In the genomic region with DNA sequence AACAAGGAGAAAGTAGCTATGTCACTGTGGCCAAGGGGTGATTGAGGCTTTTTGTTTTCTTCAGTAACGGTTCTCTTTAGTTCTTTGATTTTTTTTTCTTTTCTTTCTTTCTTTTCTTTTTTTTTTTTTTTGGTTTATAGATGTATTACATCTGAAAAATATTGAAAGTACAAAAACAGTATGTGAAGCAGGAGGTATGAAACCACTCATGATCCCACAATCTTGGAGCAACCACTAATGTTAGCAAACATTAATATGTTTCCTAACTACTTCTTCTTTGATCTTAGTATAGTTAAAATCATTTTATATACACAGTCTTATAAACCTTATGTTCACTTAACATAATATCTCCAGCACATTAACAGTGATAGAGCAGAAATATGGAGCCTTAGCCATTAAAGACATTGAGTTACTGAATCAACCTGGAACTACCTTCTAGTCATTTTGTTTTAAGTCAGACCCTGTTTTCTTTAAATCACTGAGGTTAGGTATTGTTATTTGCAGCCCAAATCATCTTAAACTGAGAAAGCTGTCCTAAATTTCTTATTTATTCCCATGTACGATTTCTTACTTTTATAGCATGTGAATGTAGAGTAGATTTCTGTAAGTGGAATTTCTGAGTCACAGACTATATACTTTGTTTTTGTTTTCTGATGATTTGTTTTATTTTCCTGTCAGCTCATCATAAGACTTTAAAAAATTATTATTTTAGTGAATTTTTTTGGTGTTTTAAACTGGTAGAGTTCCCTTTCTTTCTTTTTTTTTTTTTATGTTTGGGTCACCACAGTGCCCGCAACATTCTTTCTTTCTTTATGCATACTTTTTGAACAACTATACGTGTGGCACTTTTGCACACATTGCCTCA, we compare ENCODE assay signal across 1 cellular context.
TF ChIP-seq lines count a peak whose summit lies in the region.

No MANE protein-coding gene starts in this region.

TF ChIP-seq in SK-N-SH treated with all-trans-retinoic acid at 6 μM for 48 hours, 23 proteins besides CTCF, POLR2A, EP300 and RAD21 (continued from another document):
- TF ChIP-seq, protein P1, sequence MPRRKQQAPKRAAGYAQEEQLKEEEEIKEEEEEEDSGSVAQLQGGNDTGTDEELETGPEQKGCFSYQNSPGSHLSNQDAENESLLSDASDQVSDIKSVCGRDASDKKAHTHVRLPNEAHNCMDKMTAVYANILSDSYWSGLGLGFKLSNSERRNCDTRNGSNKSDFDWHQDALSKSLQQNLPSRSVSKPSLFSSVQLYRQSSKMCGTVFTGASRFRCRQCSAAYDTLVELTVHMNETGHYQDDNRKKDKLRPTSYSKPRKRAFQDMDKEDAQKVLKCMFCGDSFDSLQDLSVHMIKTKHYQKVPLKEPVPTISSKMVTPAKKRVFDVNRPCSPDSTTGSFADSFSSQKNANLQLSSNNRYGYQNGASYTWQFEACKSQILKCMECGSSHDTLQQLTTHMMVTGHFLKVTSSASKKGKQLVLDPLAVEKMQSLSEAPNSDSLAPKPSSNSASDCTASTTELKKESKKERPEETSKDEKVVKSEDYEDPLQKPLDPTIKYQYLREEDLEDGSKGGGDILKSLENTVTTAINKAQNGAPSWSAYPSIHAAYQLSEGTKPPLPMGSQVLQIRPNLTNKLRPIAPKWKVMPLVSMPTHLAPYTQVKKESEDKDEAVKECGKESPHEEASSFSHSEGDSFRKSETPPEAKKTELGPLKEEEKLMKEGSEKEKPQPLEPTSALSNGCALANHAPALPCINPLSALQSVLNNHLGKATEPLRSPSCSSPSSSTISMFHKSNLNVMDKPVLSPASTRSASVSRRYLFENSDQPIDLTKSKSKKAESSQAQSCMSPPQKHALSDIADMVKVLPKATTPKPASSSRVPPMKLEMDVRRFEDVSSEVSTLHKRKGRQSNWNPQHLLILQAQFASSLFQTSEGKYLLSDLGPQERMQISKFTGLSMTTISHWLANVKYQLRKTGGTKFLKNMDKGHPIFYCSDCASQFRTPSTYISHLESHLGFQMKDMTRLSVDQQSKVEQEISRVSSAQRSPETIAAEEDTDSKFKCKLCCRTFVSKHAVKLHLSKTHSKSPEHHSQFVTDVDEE (CRISPR knock-in tag; IDR thresholded peaks at IDR 0.05), result no peak
- no peak for TF ChIP-seq BACH2 (CRISPR knock-in tag; IDR thresholded peaks at IDR 0.05; ENCODE audit: borderline replicate concordance)
- TF ChIP-seq, protein P2, sequence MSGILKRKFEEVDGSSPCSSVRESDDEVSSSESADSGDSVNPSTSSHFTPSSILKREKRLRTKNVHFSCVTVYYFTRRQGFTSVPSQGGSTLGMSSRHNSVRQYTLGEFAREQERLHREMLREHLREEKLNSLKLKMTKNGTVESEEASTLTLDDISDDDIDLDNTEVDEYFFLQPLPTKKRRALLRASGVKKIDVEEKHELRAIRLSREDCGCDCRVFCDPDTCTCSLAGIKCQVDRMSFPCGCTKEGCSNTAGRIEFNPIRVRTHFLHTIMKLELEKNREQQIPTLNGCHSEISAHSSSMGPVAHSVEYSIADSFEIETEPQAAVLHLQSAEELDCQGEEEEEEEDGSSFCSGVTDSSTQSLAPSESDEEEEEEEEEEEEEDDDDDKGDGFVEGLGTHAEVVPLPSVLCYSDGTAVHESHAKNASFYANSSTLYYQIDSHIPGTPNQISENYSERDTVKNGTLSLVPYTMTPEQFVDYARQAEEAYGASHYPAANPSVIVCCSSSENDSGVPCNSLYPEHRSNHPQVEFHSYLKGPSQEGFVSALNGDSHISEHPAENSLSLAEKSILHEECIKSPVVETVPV (CRISPR knock-in tag; IDR thresholded peaks at IDR 0.05), result no peak
- TF ChIP-seq TCF4 (CRISPR knock-in tag; IDR thresholded peaks at IDR 0.05; ENCODE audit: borderline replicate concordance), result no peak
TF ChIP-seq in SK-N-SH treated with all-trans-retinoic acid at 6 μM for 48 hours: peak in this region for 0.
